ENCODE assay signal across 17 cellular contexts in genomic region chr13:70107498-70108271, GRCh38. TPM values are rescaled to one million over a fixed set of nuclear protein-coding genes. Genes with fewer than 3 reads are reported as not detected.
A peak's percentile ranks its signal among the peaks of the same experiment; 100 is the strongest.
DNase-seq lines count a peak whose midpoint lies in the region; ATAC-seq and TF ChIP-seq lines count a peak whose summit lies in the region.
"Had no signal": no experiment of that assay in that cellular context is flagged by ENCODE, and none has a peak within 500 bp of the region (broad histone marks: within the 10 kb centered on the region; RNA-seq: fewer than 3 reads in every experiment).

Gene ATXN8OS, plus strand, starts transcription at chr13:70107826.

- peaks cover 26% of the 10 kb centered on the region for H3K27me3 Mint-ChIP-seq in GM23338 (ENCODE audit: insufficient read depth, low read depth, poor library complexity)
- H3K27me3 Mint-ChIP-seq in neural crest cell (ENCODE audit: low read depth), result peaks cover 51% of the 10 kb centered on the region
- H3K27me3 Mint-ChIP-seq: CD4-positive, CD25-positive, alpha-beta regulatory T cell had no signal

- no peaks in the 10 kb centered on the region for H3K36me3 ChIP-seq in GM23338 (ENCODE audit: insufficient read depth)
- H3K36me3 ChIP-seq in sigmoid colon, result no peaks in the 10 kb centered on the region
- H3K36me3 ChIP-seq: stomach had no signal

- DNase-seq in GM23338 (ENCODE audit: low spot score), result peak; percentile 71
- DNase-seq in NCI-H69 (lab: John Stamatoyannopoulos, UW), result peak; percentile 66
- peak; percentile 6 for DNase-seq in glomerular visceral epithelial cell (ENCODE audit: extremely low spot score)
- peak; percentile 28 for DNase-seq in neural crest cell (ENCODE audit: low read depth, low spot score)
- DNase-seq in NCI-H2029 treated with DMSO at 0.1 percent for 48 hours (lab: John Stamatoyannopoulos, UW), result no peak
- DNase-seq in sigmoid colon, result no peak
- DNase-seq: activated CD4-positive, alpha-beta T cell treated with anti-CD3 and anti-CD28 coated beads for 4 hours; CD4-positive, CD25-positive, alpha-beta regulatory T cell; NCI-H1105; stimulated activated CD4-positive, alpha-beta T cell treated with anti-CD3 and anti-CD28 coated beads, Interleukin-4, amount 100 ng/mL, for 1 hour; stomach had no signal

- no peak for TF ChIP-seq POLR2A in sigmoid colon (IDR thresholded peaks at IDR 0.05)

- H3K36me3 Mint-ChIP-seq in GM23338 (ENCODE audit: low read depth) (no peaks in the 10 kb centered on the region), neural crest cell (ENCODE audit: low read depth) (no peaks in the 10 kb centered on the region)
- H3K36me3 Mint-ChIP-seq: CD4-positive, CD25-positive, alpha-beta regulatory T cell had no signal

- H3K4me3 Mint-ChIP-seq in GM23338 (peak within 1 kb of the TSS; percentile 75), neural crest cell (peak within 1 kb of the TSS; percentile 78)
- H3K4me3 Mint-ChIP-seq: CD4-positive, CD25-positive, alpha-beta regulatory T cell had no signal

- H3F3A ChIP-seq in GM23338 (replicated peaks; ENCODE audit: low read depth), result no peaks in the 10 kb centered on the region

- H2AFZ ChIP-seq in GM23338, result peak within 1 kb of the TSS; percentile 95

- H3K4me1 Mint-ChIP-seq in GM23338 (peaks cover 5% of the 10 kb centered on the region; the same call in 1 of the 3 replicates), neural crest cell (peaks cover 8% of the 10 kb centered on the region)
- H3K4me1 Mint-ChIP-seq: CD4-positive, CD25-positive, alpha-beta regulatory T cell had no signal

- WGBS in sigmoid colon, 2 donors, result 7 to 20% methylated on average over 52 of the region's 52 CpGs

- no peaks in the 10 kb centered on the region for H3K79me2 ChIP-seq in GM23338 (replicated peaks; ENCODE audit: insufficient read depth)

- H3K9me2 ChIP-seq in GM23338 (ENCODE audit: insufficient read depth), result no peaks in the 10 kb centered on the region

- peak within 1 kb of the TSS; percentile 87 for H3K4me2 ChIP-seq in GM23338

- TF ChIP-seq EP300 in sigmoid colon (IDR thresholded peaks at IDR 0.05), result no peak

- no peaks in the 10 kb centered on the region for H3K9me3 ChIP-seq in sigmoid colon
- H3K9me3 ChIP-seq: stomach had no signal

- ATAC-seq in GM23338, result peak; percentile 89
- no peak for ATAC-seq in HG03280 (IDR thresholded peaks at IDR 0.05; ENCODE audit: unreplicated experiment)
- no peak for ATAC-seq in GM21515 (IDR thresholded peaks at IDR 0.05; ENCODE audit: unreplicated experiment)

- H4K20me1 ChIP-seq in GM23338 (replicated peaks; ENCODE audit: insufficient read depth), result peaks cover 3% of the 10 kb centered on the region; the same call in 1 of the 2 replicates

- intact Hi-C loops in sigmoid colon (cut with DNase I), result no loop called here

- H3K4me1 ChIP-seq in GM23338 (ENCODE audit: insufficient read depth), result no peaks in the 10 kb centered on the region
- H3K4me1 ChIP-seq in sigmoid colon, result no peaks in the 10 kb centered on the region

- H3K9me3 Mint-ChIP-seq in GM23338, result no peaks in the 10 kb centered on the region
- H3K9me3 Mint-ChIP-seq in neural crest cell, result no peaks in the 10 kb centered on the region

- H3K4me3 ChIP-seq in GM23338 (peak within 1 kb of the TSS; percentile 72), sigmoid colon (no peak within 1 kb of the TSS)

- H3K27ac ChIP-seq in GM23338 (ENCODE audit: low read depth) (no peak within 1 kb of the TSS), sigmoid colon (no peak within 1 kb of the TSS)
- H3K27ac ChIP-seq: stomach had no signal

- TF ChIP-seq CTCF in GM23338 (conservative IDR thresholded peaks at IDR 0.05; ENCODE audit: low read depth in 2 of 2) (no peak), neural crest cell (conservative IDR thresholded peaks at IDR 0.05) (no peak), sigmoid colon (IDR thresholded peaks at IDR 0.05) (no peak)

- H3K27ac Mint-ChIP-seq in GM23338, result no peak within 1 kb of the TSS
- H3K27ac Mint-ChIP-seq in neural crest cell (ENCODE audit: unreplicated experiment), result no peak within 1 kb of the TSS
- H3K27ac Mint-ChIP-seq: CD4-positive, CD25-positive, alpha-beta regulatory T cell had no signal

- peaks cover 47% of the 10 kb centered on the region for H3K27me3 ChIP-seq in GM23338 (ENCODE audit: insufficient read depth)
- peaks cover 0 to 14% (median 12%) of the 10 kb centered on the region in 3 donors for H3K27me3 ChIP-seq in sigmoid colon

TF ChIP-seq in GM23338, 12 proteins besides CTCF, POLR2A, EP300 and RAD21:
- no peak for TF ChIP-seq NANOG (IDR thresholded peaks at IDR 0.05; ENCODE audit: borderline replicate concordance)
- peak; percentile 9 for TF ChIP-seq EZH2 (IDR thresholded peaks at IDR 0.05; ENCODE audit: low read depth, unreplicated experiment)

RNA-seq across cellular contexts. Expression of gene ATXN8OS, which starts in this region (rescaled TPM):
- total RNA-seq in GM23338 (2014; rRNA removed; shearing (Covaris generic)), result not detected in 2 replicates
- not detected in 2 replicates for polyA plus RNA-seq in GM23338 (2016; fragmentation: Nextera tagmentation; extraction: Ambion mirVana)
- total RNA-seq in neural crest cell, result not detected in 2 replicates
- total RNA-seq in sigmoid colon, result not detected
- polyA plus RNA-seq in sigmoid colon, result not detected
- total RNA-seq: CD4-positive, CD25-positive, alpha-beta regulatory T cell; fibroblast of villous mesenchyme; HT1080; lung microvascular endothelial cell; posterior vena cava; stomach had no signal
- polyA plus RNA-seq: CD4-positive, CD25-positive, alpha-beta regulatory T cell; stomach had no signal

Comparison
In these comparisons a context has a peak if more than half of its experiments do, and no peak if none do; other contexts are left out.
1. Peak in DNase-seq, ATAC-seq, H3K4me3 ChIP-seq and H3K4me2 ChIP-seq in GM23338; RNA of the gene not detected or under 1 TPM.
2. Peak in DNase-seq in neural crest cell; RNA of the gene not detected or under 1 TPM.
3. DNase-seq: peak in NCI-H69 (single experiment) and glomerular visceral epithelial cell (single experiment); none in NCI-H2029 treated with DMSO at 0.1 percent for 48 hours (single experiment) and sigmoid colon (single experiment).